8 cellular contexts compared by ENCODE assay signal in genomic region chr16:2769675-2770056, GRCh38. TPM values are rescaled to one million over a fixed set of nuclear protein-coding genes. Genes with fewer than 3 reads are reported as not detected.
DNase-seq lines count a peak whose midpoint lies in the region; ATAC-seq, FAIRE-seq and TF ChIP-seq lines count a peak whose summit lies in the region.
"Had no signal": no experiment of that assay in that cellular context is flagged by ENCODE, and none has a peak within 500 bp of the region (broad histone marks: within the 10 kb centered on the region; RNA-seq: fewer than 3 reads in every experiment).

No MANE protein-coding gene starts in this region.

- POLR2A ChIA-PET in PC-3 (lab: Charles Lee; ENCODE audit: unreplicated experiment) = interaction anchor here (0.7 kb wide), 1 partner anchor 83 kb away, joined by 3 read pairs; no protein-coding TSS in a partner anchor

- H3K79me1 ChIP-seq in trophoblast cell (ENCODE audit: low read length) = no peaks in the 10 kb centered on the region

- no peak overlapping the region for H2AK5ac ChIP-seq in trophoblast cell (ENCODE audit: low read length)

- no peak overlapping the region for H3K23ac ChIP-seq in trophoblast cell (ENCODE audit: low read length)

- H3K4me2 ChIP-seq in PC-3 (ENCODE audit: low read length) (no peak overlapping the region), trophoblast cell (ENCODE audit: low read length) (no peak overlapping the region)

- H3K18ac ChIP-seq in trophoblast cell (ENCODE audit: low read length) = no peak overlapping the region

- H3K79me2 ChIP-seq in PC-3 (ENCODE audit: low read length) (peaks cover 45% of the 10 kb centered on the region), trophoblast cell (ENCODE audit: control insufficient read depth, insufficient read depth, low read length, poor library complexity) (no peaks in the 10 kb centered on the region)

- H3K27me3 ChIP-seq in PC-3 (ENCODE audit: low read length) (no peaks in the 10 kb centered on the region), esophagus squamous epithelium (no peaks in the 10 kb centered on the region), small intestine (ENCODE audit: control insufficient read depth in 2 of 2, insufficient read depth in 2 of 2, low read length in 2 of 2) (no peaks in the 10 kb centered on the region), trophoblast cell (ENCODE audit: insufficient read depth, low read length) (no peaks in the 10 kb centered on the region)
- H3K27me3 ChIP-seq: heart left ventricle had no signal

- no peak overlapping the region for H3K4ac ChIP-seq in trophoblast cell (ENCODE audit: low read depth, low read length)

- peaks cover 5% of the 10 kb centered on the region; the same call in 1 of the 2 replicates for H3K4me1 ChIP-seq in PC-3 (ENCODE audit: insufficient read depth, low read length)
- H3K4me1 ChIP-seq in esophagus squamous epithelium = peaks cover 15 to 73% (median 40%) of the 10 kb centered on the region in 3 donors
- no peaks in the 10 kb centered on the region for H3K4me1 ChIP-seq in small intestine (ENCODE audit: control insufficient read depth in 2 of 2, insufficient read depth in 1 of 2, low read depth in 1 of 2, low read length in 1 of 2)
- H3K4me1 ChIP-seq in trophoblast cell (ENCODE audit: control insufficient read depth in 1 of 2, insufficient read depth in 2 of 2, low read length in 2 of 2) = no peaks in the 10 kb centered on the region

- H3F3A ChIP-seq in PC-3 (ENCODE audit: low read length, unreplicated experiment) = no peaks in the 10 kb centered on the region

- ATAC-seq in PC-3 = peak; percentile 8; the same call in 1 of the 2 replicates

- H2BK12ac ChIP-seq in trophoblast cell (ENCODE audit: low read length) = no peak overlapping the region

- H3K9me3 ChIP-seq in PC-3 (ENCODE audit: low read length) (no peaks in the 10 kb centered on the region), esophagus squamous epithelium (no peaks in the 10 kb centered on the region), small intestine (ENCODE audit: control insufficient read depth, low read depth) (no peaks in the 10 kb centered on the region), trophoblast cell (ENCODE audit: insufficient read depth, low read depth, low read length) (peaks cover 5% of the 10 kb centered on the region)
- H3K9me3 ChIP-seq: heart left ventricle had no signal

- H3K9ac ChIP-seq in PC-3 (ENCODE audit: low read length) (no peak overlapping the region), trophoblast cell (ENCODE audit: low read length) (no peak overlapping the region)

- no peak overlapping the region for H4K91ac ChIP-seq in trophoblast cell (ENCODE audit: low read depth, low read length)

- no peak overlapping the region for H2BK5ac ChIP-seq in trophoblast cell (ENCODE audit: low read depth, low read length, poor library complexity)

- H4K20me1 ChIP-seq in PC-3 (ENCODE audit: low read length) = peaks cover 21% of the 10 kb centered on the region; the same call in 1 of the 2 replicates

- peak in 2 of 4 donors; percentile 17 to 25 for TF ChIP-seq POLR2A in esophagus squamous epithelium (IDR thresholded peaks at IDR 0.05)

- DNase-seq in PC-3 (no peak), esophagus squamous epithelium (lab: John Stamatoyannopoulos, UW) (no peak), small intestine (peak; percentile 94), SW 1271 (lab: John Stamatoyannopoulos, UW) (no peak), D721Med (ENCODE audit: insufficient read length, low spot score) (no peak), trophoblast cell (no peak)

- H3K36me3 ChIP-seq in PC-3 (ENCODE audit: low read depth, low read length) (peaks cover 52% of the 10 kb centered on the region), esophagus squamous epithelium (peaks cover 62 to 100% (median 73%) of the 10 kb centered on the region in 3 donors), small intestine (ENCODE audit: control insufficient read depth in 2 of 2, insufficient read depth in 2 of 2, low read length in 2 of 2) (peaks cover 24 to 35% of the 10 kb centered on the region in 2 donors), trophoblast cell (ENCODE audit: control insufficient read depth in 1 of 2, insufficient read depth in 2 of 2, low read length in 2 of 2) (peaks cover 91 to 95% of the 10 kb centered on the region in 2 experiments)

- no TSS peak for BruUV-seq in PC-3 (replicated peaks; lab: Mats Ljungman, UMichigan)

- H3K9me2 ChIP-seq in PC-3 (replicated peaks; ENCODE audit: low read length) = no peaks in the 10 kb centered on the region

- H3K4me3 ChIP-seq in PC-3 (ENCODE audit: low read length) (no peak overlapping the region), esophagus squamous epithelium (peak overlapping the region in 1 of 4 donors; percentile 13), small intestine (ENCODE audit: low read depth in 1 of 2, low read length in 2 of 2) (no peak overlapping the region), trophoblast cell (ENCODE audit: low read depth, low read length) (no peak overlapping the region)
- H3K4me3 ChIP-seq: heart left ventricle had no signal

- H3K27ac ChIP-seq in PC-3 (ENCODE audit: low read length) (no peak overlapping the region), esophagus squamous epithelium (peak overlapping the region; percentile 82 to 85 (median 84)), small intestine (ENCODE audit: low read depth in 1 of 2, low read length in 1 of 2) (peak overlapping the region; percentile 14 to 64), trophoblast cell (ENCODE audit: low read depth, low read length) (no peak overlapping the region)

- 53 to 56% methylated on average over 13 to 14 of the region's 14 CpGs for whole genome bisulfite sequencing in esophagus squamous epithelium, 2 donors
- WGBS in small intestine, 3 donors = 34 to 61% (median 51%) methylated on average over 14 of the region's 14 CpGs
- no CpG with 5 or more reads among the region's 14 CpGs for WGBS in trophoblast cell (ENCODE audit: extremely low coverage, insufficient coverage, insufficient read length)

- CTCF ChIA-PET in PC-3 (lab: Charles Lee) = no interaction called here

- intact Hi-C loops in PC-3 (cut with micrococcal nuclease) = loop anchor here (10.0 kb wide), 1 partner anchor 55 kb away; no protein-coding TSS in a partner anchor
- intact Hi-C loops in esophagus squamous epithelium (cut with DNase I) = no loop called here

- TF ChIP-seq CTCF in PC-3 (conservative IDR thresholded peaks at IDR 0.05; ENCODE audit: low read depth, low read length) = no peak
- TF ChIP-seq CTCF in esophagus squamous epithelium (IDR thresholded peaks at IDR 0.05) = no peak
- no peak for TF ChIP-seq CTCF in D721Med (IDR thresholded peaks at IDR 0.05; ENCODE audit: insufficient read depth, missing control alignments)

- H2BK120ac ChIP-seq in trophoblast cell (ENCODE audit: insufficient read depth, low read length, poor library complexity) = no peak overlapping the region

- no peak for FAIRE-seq in small intestine (lab: Jason Lieb, UNC)
- FAIRE-seq in D721Med (lab: Jason Lieb, UNC) = no peak
- FAIRE-seq: GM12892 had no signal

- H4K12ac ChIP-seq in trophoblast cell (ENCODE audit: low read depth, low read length) = no peak overlapping the region

- H2AFZ ChIP-seq in PC-3 (ENCODE audit: low read length) = no peak overlapping the region
- no peak overlapping the region for H2AFZ ChIP-seq in trophoblast cell (ENCODE audit: insufficient read depth, low read length, poor library complexity)

- no peak overlapping the region for H4K8ac ChIP-seq in trophoblast cell (ENCODE audit: low read depth, low read length)

- no peak overlapping the region for H3K14ac ChIP-seq in trophoblast cell (ENCODE audit: low read length)

RNA-seq across cellular contexts. Expression of gene ELOB, which starts 7.4 kb away (rescaled TPM):
- total RNA-seq in PC-3 (2014; rRNA removed) (203 and 289 TPM in 2 replicates), esophagus squamous epithelium (100 to 1,000 TPM; 186 to 446 (median 288) TPM)
- 100 to 1,000 TPM; 376 to 718 (median 417) TPM for polyA plus RNA-seq in small intestine
- 100 TPM in 2 replicates for polyA plus RNA-seq in trophoblast cell (2013)

RNA-seq across cellular contexts. Expression of gene SRRM2, which starts 17.2 kb away (rescaled TPM):
- total RNA-seq in PC-3 (2014; rRNA removed) (72.6 and 182 TPM in 2 replicates), esophagus squamous epithelium (100 to 1,000 TPM in 3 of 4 donors, 10 to 100 TPM in 1; 80.7 to 290 (median 233) TPM)
- 100 to 1,000 TPM; 329 to 655 (median 391) TPM for polyA plus RNA-seq in small intestine
- 472 and 481 TPM in 2 replicates for polyA plus RNA-seq in trophoblast cell (2013)

RNA-seq across cellular contexts. Expression of gene PRSS33, which starts 17.7 kb away (rescaled TPM):
- total RNA-seq in PC-3 (2014; rRNA removed) (0.11 TPM in 1 of 2 replicates, not detected in the other), esophagus squamous epithelium (not detected)
- not detected for polyA plus RNA-seq in small intestine
- polyA plus RNA-seq in trophoblast cell (2013) = not detected in 2 replicates
- total RNA-seq: heart left ventricle had no signal
- polyA plus RNA-seq: heart left ventricle had no signal

RNA-seq across cellular contexts. Expression of gene PRSS41, which starts 28.6 kb away (rescaled TPM):
- not detected in 2 replicates for total RNA-seq in PC-3 (2014; rRNA removed)
- total RNA-seq in esophagus squamous epithelium = not detected
- polyA plus RNA-seq in small intestine = not detected
- not detected in 2 replicates for polyA plus RNA-seq in trophoblast cell (2013)
- total RNA-seq: heart left ventricle had no signal
- polyA plus RNA-seq: heart left ventricle had no signal

RNA-seq across cellular contexts. Expression of gene PRSS21, which starts 47.4 kb away (rescaled TPM):
- total RNA-seq in PC-3 (2014; rRNA removed) (not detected in 2 replicates), esophagus squamous epithelium (1 to 10 TPM in 1 of 4 donors, not detected in 3; 1.5 TPM)
- under 1 TPM in 1 of 3 donors, not detected in 2; 0.19 TPM for polyA plus RNA-seq in small intestine
- polyA plus RNA-seq in trophoblast cell (2013) = not detected in 2 replicates
- total RNA-seq: heart left ventricle had no signal
- polyA plus RNA-seq: heart left ventricle had no signal

Comparison
In these comparisons a context has a peak if more than half of its experiments do, and no peak if none do; other contexts are left out.
1. H3K27ac ChIP-seq: peak in esophagus squamous epithelium (4 of 4) and small intestine (2 of 2); none in PC-3 (single experiment) and trophoblast cell (single experiment).